In genomic region chr4:77798385-77798784, GRCh38 we compare ENCODE assay signal across 27 cellular contexts. TPM values are rescaled to one million over a fixed set of nuclear protein-coding genes. Genes with fewer than 3 reads are reported as not detected.
A peak's percentile ranks its signal among the peaks of the same experiment; 100 is the strongest.
DNase-seq lines count a peak whose midpoint lies in the region; ATAC-seq and FAIRE-seq lines count a peak whose summit lies in the region.
"Had no signal": no experiment of that assay in that cellular context is flagged by ENCODE, and none has a peak within 500 bp of the region (broad histone marks: within the 10 kb centered on the region; RNA-seq: fewer than 3 reads in every experiment).

No MANE protein-coding gene starts in this region.

- DNase-seq in CD4-positive, CD25-positive, alpha-beta regulatory T cell: peak in 1 of 3 donors; percentile 22
- DNase-seq in T-helper 17 cell (no peak), immature natural killer cell (no peak), Karpas-422 (no peak), cardiac septum (ENCODE audit: low spot score) (no peak), nucleus accumbens (lab: John Stamatoyannopoulos, UW) (no peak)
- DNase-seq: activated CD4-positive, alpha-beta T cell treated with anti-CD3 and anti-CD28 coated beads for 1 hour; Calu3; dermis blood vessel endothelial cell; DMS79; esophagus squamous epithelium; foreskin keratinocyte; heart right ventricle; naive B cell; NCI-H446 treated with DMSO at 0.1 percent for 48 hours; NCI-H774; psoas muscle; SIG-M5; stimulated activated CD4-positive, alpha-beta T cell treated with anti-CD3 and anti-CD28 coated beads, Interleukin-15, amount 100 ng/mL, for 24 hours; stimulated activated CD4-positive, alpha-beta T cell treated with anti-CD3 and anti-CD28 coated beads, Interleukin-4, amount 100 ng/mL, for 4 hours; testis had no signal

- no peak overlapping the region for H2AFZ ChIP-seq in Karpas-422 (ENCODE audit: low read length)
- H2AFZ ChIP-seq: GM23338 had no signal

- H3K4me3 Mint-ChIP-seq in CD4-positive, CD25-positive, alpha-beta regulatory T cell: peak overlapping the region; percentile 61 to 83 (median 76)
- H3K4me3 Mint-ChIP-seq in T-helper 17 cell (peak overlapping the region; percentile 45), immature natural killer cell (peak overlapping the region in 4 of 5 donors; percentile 20 to 77 (median 68))
- H3K4me3 Mint-ChIP-seq: GM23338, mesothelial cell of epicardium had no signal

- H3K4me1 ChIP-seq in CD4-positive, CD25-positive, alpha-beta regulatory T cell (ENCODE audit: control insufficient read depth, insufficient read depth, low read length, poor library complexity, severe bottlenecking): peaks cover 73% of the 10 kb centered on the region
- H3K4me1 ChIP-seq in Karpas-422 (ENCODE audit: low read length): peaks cover 19% of the 10 kb centered on the region
- H3K4me1 ChIP-seq: testis had no signal

- intact Hi-C loops in cardiac septum (cut with DNase I): loop anchor here (10.0 kb wide), 1 partner anchor 64 kb away; no protein-coding TSS in a partner anchor

- no peak overlapping the region for H3K9ac ChIP-seq in Karpas-422 (ENCODE audit: low read length)
- H3K9ac ChIP-seq: BLaER1 treated with 17β-estradiol and CSF1 and Interleukin-3, amounts not matched to agents 10 nM and 100 nM had no signal

- H3K9me3 ChIP-seq in CD4-positive, CD25-positive, alpha-beta regulatory T cell (ENCODE audit: control insufficient read depth in 2 of 2, low read length in 2 of 2): no peaks in the 10 kb centered on the region
- H3K9me3 ChIP-seq in T-helper 17 cell (ENCODE audit: control insufficient read depth, low read length, poor library complexity, severe bottlenecking) (peaks cover 3% of the 10 kb centered on the region), Karpas-422 (ENCODE audit: low read length) (no peaks in the 10 kb centered on the region)
- H3K9me3 ChIP-seq: esophagus squamous epithelium, psoas muscle, testis had no signal

- no peak overlapping the region for H3K4me2 ChIP-seq in Karpas-422 (ENCODE audit: low read depth, low read length, poor library complexity, severe bottlenecking)
- H3K4me2 ChIP-seq: BLaER1 treated with 17β-estradiol and CSF1 and Interleukin-3, amounts not matched to agents 10 nM and 100 nM; GM23338 had no signal

- H4K20me1 ChIP-seq in Karpas-422 (ENCODE audit: insufficient read depth, low read depth, low read length): no peaks in the 10 kb centered on the region

- H3K36me3 ChIP-seq in CD4-positive, CD25-positive, alpha-beta regulatory T cell (ENCODE audit: control insufficient read depth, insufficient read depth, low read length): peaks cover 10% of the 10 kb centered on the region
- no peaks in the 10 kb centered on the region for H3K36me3 ChIP-seq in Karpas-422 (ENCODE audit: insufficient read depth, low read length)
- H3K36me3 ChIP-seq: esophagus squamous epithelium had no signal

- H3K9me2 ChIP-seq in Karpas-422 (replicated peaks; ENCODE audit: insufficient read depth, low read length): no peaks in the 10 kb centered on the region

- ATAC-seq in CD4-positive, CD25-positive, alpha-beta regulatory T cell (ENCODE audit: low read depth in 2 of 2): no peak
- ATAC-seq in T-helper 17 cell: no peak
- no peak for ATAC-seq in GM21576 (IDR thresholded peaks at IDR 0.05; ENCODE audit: unreplicated experiment)
- ATAC-seq: foreskin keratinocyte, GM23338, heart right ventricle, psoas muscle had no signal

- H3K27ac Mint-ChIP-seq in CD4-positive, CD25-positive, alpha-beta regulatory T cell: peak overlapping the region; percentile 79 to 87 (median 84)
- peak overlapping the region; percentile 78 for H3K27ac Mint-ChIP-seq in T-helper 17 cell
- H3K27ac Mint-ChIP-seq in immature natural killer cell: peak overlapping the region; percentile 51 to 88 (median 78)
- H3K27ac Mint-ChIP-seq: GM23338, mesothelial cell of epicardium had no signal

- peak overlapping the region; percentile 50 for H3K27ac ChIP-seq in CD4-positive, CD25-positive, alpha-beta regulatory T cell (ENCODE audit: insufficient read depth, low read length, poor library complexity, severe bottlenecking)
- no peak overlapping the region for H3K27ac ChIP-seq in Karpas-422 (ENCODE audit: low read length)
- H3K27ac ChIP-seq: BLaER1 treated with 17β-estradiol and CSF1 and Interleukin-3, amounts not matched to agents 10 nM and 100 nM; esophagus squamous epithelium; psoas muscle; testis had no signal

- H3K79me2 ChIP-seq in Karpas-422 (ENCODE audit: low read length): peaks cover 88% of the 10 kb centered on the region

- peaks cover 56 to 88% (median 70%) of the 10 kb centered on the region in 4 donors for H3K4me1 Mint-ChIP-seq in CD4-positive, CD25-positive, alpha-beta regulatory T cell
- H3K4me1 Mint-ChIP-seq in T-helper 17 cell (peaks cover 52% of the 10 kb centered on the region), immature natural killer cell (peaks cover 86 to 100% of the 10 kb centered on the region in 2 donors)

- H3K4me3 ChIP-seq in CD4-positive, CD25-positive, alpha-beta regulatory T cell (ENCODE audit: low read depth, low read length): peak overlapping the region; percentile 68
- no peak overlapping the region for H3K4me3 ChIP-seq in Karpas-422 (ENCODE audit: low read length)
- H3K4me3 ChIP-seq: BLaER1 treated with 17β-estradiol and CSF1 and Interleukin-3, amounts not matched to agents 10 nM and 100 nM; esophagus squamous epithelium; GM23338; heart right ventricle; psoas muscle; testis had no signal

- no peaks in the 10 kb centered on the region for H3K27me3 Mint-ChIP-seq in CD4-positive, CD25-positive, alpha-beta regulatory T cell
- H3K27me3 Mint-ChIP-seq in T-helper 17 cell: no peaks in the 10 kb centered on the region
- peaks cover 5 to 8% (median 5%) of the 10 kb centered on the region in 3 donors for H3K27me3 Mint-ChIP-seq in immature natural killer cell (ENCODE audit: low read depth in 3 of 3)
- H3K27me3 Mint-ChIP-seq: naive B cell had no signal

- no peaks in the 10 kb centered on the region for H3K27me3 ChIP-seq in CD4-positive, CD25-positive, alpha-beta regulatory T cell (ENCODE audit: control insufficient read depth, insufficient read depth, low read length)
- H3K27me3 ChIP-seq in Karpas-422 (ENCODE audit: low read length): no peaks in the 10 kb centered on the region
- H3K27me3 ChIP-seq: BLaER1 treated with 17β-estradiol and CSF1 and Interleukin-3, amounts not matched to agents 10 nM and 100 nM; esophagus squamous epithelium; foreskin keratinocyte; heart right ventricle; testis had no signal

- peaks cover 21% of the 10 kb centered on the region for H3K36me3 Mint-ChIP-seq in CD4-positive, CD25-positive, alpha-beta regulatory T cell
- H3K36me3 Mint-ChIP-seq in T-helper 17 cell (ENCODE audit: low read depth) (peaks cover 2% of the 10 kb centered on the region), immature natural killer cell (peaks cover 3 to 12% (median 7%) of the 10 kb centered on the region in 3 donors)

- peak; percentile 3 for FAIRE-seq in A204.1 (lab: Jason Lieb, UNC)
- FAIRE-seq: G401.6 had no signal

- H3K9me3 Mint-ChIP-seq in CD4-positive, CD25-positive, alpha-beta regulatory T cell: peaks cover 0 to 7% (median 3%) of the 10 kb centered on the region in 7 donors
- no peaks in the 10 kb centered on the region for H3K9me3 Mint-ChIP-seq in immature natural killer cell
- H3K9me3 Mint-ChIP-seq: GM23338 had no signal

RNA-seq across cellular contexts. Expression of gene CNOT6L, which starts 20.8 kb away (rescaled TPM):
- 237 TPM for total RNA-seq in CD4-positive, CD25-positive, alpha-beta regulatory T cell
- 10 to 100 TPM; 44.1 to 55.5 (median 51.2) TPM for polyA plus RNA-seq in CD4-positive, CD25-positive, alpha-beta regulatory T cell
- total RNA-seq in T-helper 17 cell (100 to 1,000 TPM; 142 to 160 TPM), cardiac septum (27.2 TPM)
- polyA plus RNA-seq in immature natural killer cell: 10 to 100 TPM; 26.0 to 61.8 (median 46.4) TPM
- 7.0 and 16.7 TPM in 2 replicates for total RNA-seq in Karpas-422 (2014; rRNA removed; shearing (Covaris generic); ENCODE audit: low replicate concordance)
